ENCODE assay signal across 8 cellular contexts in genomic region chr11:45097721-45098493, GRCh38. TPM values are rescaled to one million over a fixed set of nuclear protein-coding genes. Genes with fewer than 3 reads are reported as not detected.
DNase-seq lines count a peak whose midpoint lies in the region; ATAC-seq and TF ChIP-seq lines count a peak whose summit lies in the region.

No MANE protein-coding gene starts in this region.

- H3K27ac ChIP-seq in gastroesophageal sphincter (no peak overlapping the region), gastrocnemius medialis (no peak overlapping the region)

- intact Hi-C loops in gastrocnemius medialis (cut with DNase I; ENCODE audit: low total_unique reads): no loop called here
- intact Hi-C loops in posterior vena cava (cut with DNase I): no loop called here

- H3K27me3 ChIP-seq in gastroesophageal sphincter (peaks cover 29% of the 10 kb centered on the region), gastrocnemius medialis (peaks cover 0 to 8% (median 0%) of the 10 kb centered on the region in 3 donors)

- H3K4me1 ChIP-seq in gastroesophageal sphincter: peaks cover 0 to 14% (median 3%) of the 10 kb centered on the region in 3 donors
- peaks cover 3 to 13% of the 10 kb centered on the region in 2 donors for H3K4me1 ChIP-seq in gastrocnemius medialis

- ATAC-seq in gastroesophageal sphincter (peak; percentile 44), gastrocnemius medialis (peak; percentile 39 to 51)

- H3K9me3 ChIP-seq in gastroesophageal sphincter: no peaks in the 10 kb centered on the region
- H3K9me3 ChIP-seq in gastrocnemius medialis: no peaks in the 10 kb centered on the region

- H3K4me3 ChIP-seq in gastroesophageal sphincter: no peak overlapping the region
- no peak overlapping the region for H3K4me3 ChIP-seq in gastrocnemius medialis

- in situ Hi-C loops in gastrocnemius medialis (cut with MboI; ENCODE audit: low sequenced_read_pairs in 4 of 4): no loop called here

- H3K36me3 ChIP-seq in gastroesophageal sphincter: no peaks in the 10 kb centered on the region
- no peaks in the 10 kb centered on the region for H3K36me3 ChIP-seq in gastrocnemius medialis

- peak in 4 of 6 experiments; percentile 7 to 23 (median 16) for DNase-seq in stimulated activated naive CD4-positive, alpha-beta T cell (lab: John Stamatoyannopoulos, UW)
- DNase-seq in stimulated activated naive CD4-positive, alpha-beta T cell treated with Interleukin-2 at 50 U/mL for 16 hours (lab: John Stamatoyannopoulos, UW): no peak
- peak; percentile 42 to 54 for DNase-seq in activated CD4-positive, alpha-beta T cell treated with anti-CD3 and anti-CD28 coated beads, Interleukin-2, amount 50 U/mL, for 48 hours
- DNase-seq in gastrocnemius medialis: no peak
- no peak for DNase-seq in GF-D8 (lab: John Stamatoyannopoulos, UW)
- no peak for DNase-seq in posterior vena cava (ENCODE audit: low spot score)
- DNase-seq in pons (ENCODE audit: low spot score): no peak

- 8 to 25% methylated on average over 4 of the region's 10 CpGs for WGBS in gastroesophageal sphincter (ENCODE audit: low coverage in 1 of 2), 2 donors

- TF ChIP-seq EP300 in gastroesophageal sphincter (IDR thresholded peaks at IDR 0.05): no peak

- TF ChIP-seq POLR2A in gastroesophageal sphincter (IDR thresholded peaks at IDR 0.05) (no peak), gastrocnemius medialis (IDR thresholded peaks at IDR 0.05) (no peak)

- peak in 3 of 4 experiments; percentile 18 to 52 (median 39) for TF ChIP-seq CTCF in gastroesophageal sphincter (IDR thresholded peaks at IDR 0.05)
- TF ChIP-seq CTCF in gastrocnemius medialis (IDR thresholded peaks at IDR 0.05 in 4 of 5, conservative IDR thresholded peaks at IDR 0.05 in 1 of 5): no peak

RNA-seq across cellular contexts. Expression of gene PRDM11, which starts 48.5 kb away (rescaled TPM):
- total RNA-seq in gastroesophageal sphincter (10 to 100 TPM; 26.4 to 57.2 (median 29.6) TPM), gastrocnemius medialis (10 to 100 TPM in 2 of 4 donors, 1 to 10 TPM in 2; 5.0 to 15.4 (median 9.5) TPM), posterior vena cava (10 to 100 TPM; 21.1 to 24.5 TPM)

Comparison
In these comparisons a context has a peak if more than half of its experiments do, and no peak if none do; other contexts are left out.
1. DNase-seq: peak in stimulated activated naive CD4-positive, alpha-beta T cell (4 of 6) and activated CD4-positive, alpha-beta T cell treated with anti-CD3 and anti-CD28 coated beads, Interleukin-2, amount 50 U/mL, for 48 hours (2 of 2); none in stimulated activated naive CD4-positive, alpha-beta T cell treated with Interleukin-2 at 50 U/mL for 16 hours (single experiment), gastrocnemius medialis (0 of 2), GF-D8 (single experiment), posterior vena cava (single experiment) and pons (single experiment).
2. CTCF ChIP-seq: peak in gastroesophageal sphincter (3 of 4); none in gastrocnemius medialis (0 of 5).